Comparison of ENCODE assay signal across 29 cellular contexts in genomic region chr15:55899537-55899936, GRCh38.
"Had no signal": no experiment of that assay in that cellular context is flagged by ENCODE, and none has a peak within 500 bp of the region (broad histone marks: within the 10 kb centered on the region; RNA-seq: fewer than 3 reads in every experiment).

No MANE protein-coding gene starts in this region.

- H3K27me3 ChIP-seq: ascending aorta, breast epithelium, cardiac muscle cell, dorsolateral prefrontal cortex, esophagus muscularis mucosa had no signal

- DNase-seq: activated CD4-positive, alpha-beta memory T cell treated with anti-CD3 and anti-CD28 coated beads for 36 hours; activated CD4-positive, alpha-beta T cell treated with anti-CD3 and anti-CD28 coated beads for 36 hours; activated CD4-positive, alpha-beta T cell treated with anti-CD3 and anti-CD28 coated beads, Interleukin-2, amount 10 ng/mL, durations not matched to agents 24 days and 14 days; activated CD4-positive, CD25-positive, alpha-beta regulatory T cell; activated CD4-positive, CD25-positive, alpha-beta regulatory T cell treated with anti-CD3 and anti-CD28 coated beads, Interleukin-2, amount 50 U/mL, for 72 hours; activated CD8-positive, alpha-beta memory T cell treated with anti-CD3 and anti-CD28 coated beads, Interleukin-2, amount 10 ng/mL, durations not matched to agents 7 days and 5 days; activated CD8-positive, alpha-beta memory T cell treated with anti-CD3 and anti-CD28 coated beads, Interleukin-2, amount 50 U/mL, for 4 hours; activated CD8-positive, alpha-beta T cell treated with anti-CD3 and anti-CD28 coated beads, Interleukin-2, amount 10 ng/mL, durations not matched to agents 7 days and 5 days; activated gamma-delta T cell; activated naive CD4-positive, alpha-beta T cell; activated naive CD4-positive, alpha-beta T cell treated with anti-CD3 and anti-CD28 coated beads, Interleukin-2, amount 10 ng/mL, durations not matched to agents 7 days and 5 days; activated naive CD8-positive, alpha-beta T cell treated with anti-CD3 and anti-CD28 coated beads, Interleukin-2, amount 10 ng/mL, durations not matched to agents 7 days and 5 days; activated T-cell treated with anti-CD3 and anti-CD28 coated beads, Interleukin-2, amount 50 U/mL, for 1 hour; activated T-cell treated with anti-CD3 and anti-CD28 coated beads, Interleukin-2, amount 50 U/mL, for 72 hours; central memory CD4-positive, alpha-beta T cell; dorsolateral prefrontal cortex; effector memory CD4-positive, alpha-beta T cell; endodermal cell; erythroblast; foreskin melanocyte; head of caudate nucleus; hippocampal formation; T-helper 2 cell had no signal

- H3K27ac ChIP-seq: ascending aorta, breast epithelium, cardiac muscle cell, coronary artery, dorsolateral prefrontal cortex, esophagus muscularis mucosa had no signal

- H3K36me3 ChIP-seq: ascending aorta, breast epithelium, cardiac muscle cell, esophagus muscularis mucosa had no signal

- H3K4me1 ChIP-seq: breast epithelium had no signal

- H3K9me3 ChIP-seq: ascending aorta, breast epithelium, esophagus muscularis mucosa had no signal

- ATAC-seq: activated CD4-positive, alpha-beta T cell treated with anti-CD3 and anti-CD28 coated beads for 36 hours; activated CD8-positive, alpha-beta memory T cell treated with anti-CD3 and anti-CD28 coated beads, Interleukin-2, amount 10 ng/mL, durations not matched to agents 7 days and 5 days; activated CD8-positive, alpha-beta T cell treated with anti-CD3 and anti-CD28 coated beads, Interleukin-2, amount 10 ng/mL, durations not matched to agents 7 days and 5 days; activated naive CD4-positive, alpha-beta T cell treated with anti-CD3 and anti-CD28 coated beads, Interleukin-2, amount 50 U/mL, for 72 hours; activated T-cell treated with anti-CD3 and anti-CD28 coated beads, Interleukin-2, amount 50 U/mL, for 72 hours had no signal

- H3K4me3 ChIP-seq: ascending aorta, breast epithelium, cardiac muscle cell, coronary artery, dorsolateral prefrontal cortex, esophagus muscularis mucosa had no signal
